Comparison of ENCODE assay signal across 10 cellular contexts in genomic region chr14:89723930-89724915, GRCh38.
DNase-seq lines count a peak whose midpoint lies in the region; ATAC-seq and TF ChIP-seq lines count a peak whose summit lies in the region.
"Had no signal": no experiment of that assay in that cellular context is flagged by ENCODE, and none has a peak within 500 bp of the region (broad histone marks: within the 10 kb centered on the region; RNA-seq: fewer than 3 reads in every experiment).

No MANE protein-coding gene starts in this region.

- no peak for TF ChIP-seq POLR2A in vagina (IDR thresholded peaks at IDR 0.05)

- no peaks in the 10 kb centered on the region for H3K27me3 Mint-ChIP-seq in activated naive CD4-positive, alpha-beta T cell treated with anti-CD3 and anti-CD28 coated beads, Interleukin-2, amount 10 ng/mL, durations not matched to agents 7 days and 5 days

- H3K9me3 Mint-ChIP-seq in activated naive CD4-positive, alpha-beta T cell treated with anti-CD3 and anti-CD28 coated beads, Interleukin-2, amount 10 ng/mL, durations not matched to agents 7 days and 5 days, result peaks cover 12% of the 10 kb centered on the region
- H3K9me3 Mint-ChIP-seq in activated naive CD4-positive, alpha-beta T cell treated with anti-CD3 and anti-CD28 coated beads, Interleukin-2, amount 50 U/mL, for 72 hours, result peaks cover 6 to 19% of the 10 kb centered on the region in 2 donors

- peaks cover 81% of the 10 kb centered on the region for H3K4me1 Mint-ChIP-seq in activated naive CD4-positive, alpha-beta T cell treated with anti-CD3 and anti-CD28 coated beads, Interleukin-2, amount 10 ng/mL, durations not matched to agents 7 days and 5 days

- H3K27ac ChIP-seq in liver (ENCODE audit: low read depth in 1 of 2, low read length in 2 of 2) (peak overlapping the region in 1 of 2 donors; percentile 9), vagina (no peak overlapping the region)

- H3K27me3 ChIP-seq in liver (ENCODE audit: control insufficient read depth in 4 of 4, insufficient read depth in 4 of 4, low read length in 3 of 4) (no peaks in the 10 kb centered on the region), vagina (no peaks in the 10 kb centered on the region)

- H3K9ac ChIP-seq in liver (ENCODE audit: low read depth in 1 of 2, low read length in 2 of 2), result no peak overlapping the region

- CTCF ChIA-PET in activated naive CD4-positive, alpha-beta T cell treated with anti-CD3 and anti-CD28 coated beads, Interleukin-2, amount 10 ng/mL, durations not matched to agents 7 days and 5 days (lab: Charles Lee), result no interaction called here

- H3K36me3 ChIP-seq in liver (ENCODE audit: control insufficient read depth in 4 of 4, insufficient read depth in 3 of 4, low read depth in 1 of 4, low read length in 3 of 4) (no peaks in the 10 kb centered on the region), vagina (no peaks in the 10 kb centered on the region)

- H3K4me1 ChIP-seq in liver (ENCODE audit: control insufficient read depth in 4 of 4, insufficient read depth in 4 of 4, low read length in 3 of 4), result peaks cover 3 to 10% (median 5%) of the 10 kb centered on the region in 4 donors
- peaks cover 13% of the 10 kb centered on the region for H3K4me1 ChIP-seq in vagina

- DNase-seq in activated naive CD4-positive, alpha-beta T cell treated with anti-CD3 and anti-CD28 coated beads, Interleukin-2, amount 10 ng/mL, durations not matched to agents 7 days and 5 days, result peak; percentile 34
- DNase-seq in activated naive CD4-positive, alpha-beta T cell treated with Interleukin-2 at 50 U/mL for 16 hours, result no peak
- DNase-seq in activated naive CD4-positive, alpha-beta T cell treated with anti-CD3 and anti-CD28 coated beads, Interleukin-2, amount 50 U/mL, for 72 hours (ENCODE audit: low spot score in 2 of 2), result no peak
- DNase-seq in vagina (ENCODE audit: extremely low spot score in 2 of 2) (peak in 1 of 2 donors; percentile 44), midbrain (lab: John Stamatoyannopoulos, UW) (no peak), OCI-M2 (lab: John Stamatoyannopoulos, UW; ENCODE audit: unreplicated experiment) (no peak)
- DNase-seq: NCI-H1092 treated with DMSO at 0.1 percent for 48 hours; stimulated activated CD4-positive, alpha-beta T cell treated with anti-CD3 and anti-CD28 coated beads, Interleukin-12 subunit alpha, Interleukin-12 subunit beta, amount 100 ng/mL, for 4 hours had no signal

- no peak for TF ChIP-seq RAD21 in liver (IDR thresholded peaks at IDR 0.05)

- peak overlapping the region; percentile 70 for H3K4me3 Mint-ChIP-seq in activated naive CD4-positive, alpha-beta T cell treated with anti-CD3 and anti-CD28 coated beads, Interleukin-2, amount 10 ng/mL, durations not matched to agents 7 days and 5 days

- intact Hi-C loops in vagina (cut with DNase I), result no loop called here

- ATAC-seq in activated naive CD4-positive, alpha-beta T cell treated with anti-CD3 and anti-CD28 coated beads, Interleukin-2, amount 50 U/mL, for 72 hours, result peak; percentile 43 to 54
- ATAC-seq in GM21423 (IDR thresholded peaks at IDR 0.05; ENCODE audit: unreplicated experiment), result no peak

- no peaks in the 10 kb centered on the region for H3K9me3 ChIP-seq in liver (ENCODE audit: control insufficient read depth in 4 of 4, low read length in 3 of 4)
- no peaks in the 10 kb centered on the region for H3K9me3 ChIP-seq in vagina

- peak overlapping the region; percentile 94 for H3K27ac Mint-ChIP-seq in activated naive CD4-positive, alpha-beta T cell treated with anti-CD3 and anti-CD28 coated beads, Interleukin-2, amount 10 ng/mL, durations not matched to agents 7 days and 5 days
- H3K27ac Mint-ChIP-seq in activated naive CD4-positive, alpha-beta T cell treated with anti-CD3 and anti-CD28 coated beads, Interleukin-2, amount 50 U/mL, for 72 hours, result peak overlapping the region in 1 of 2 donors; percentile 93

- TF ChIP-seq CTCF in liver (IDR thresholded peaks at IDR 0.05; ENCODE audit: low read depth, low read length, missing input control) (no peak), vagina (IDR thresholded peaks at IDR 0.05) (no peak)

- whole genome bisulfite sequencing in liver, result 56% methylated on average over 15 of the region's 15 CpGs

- H3K4me3 ChIP-seq in liver (ENCODE audit: low read depth in 1 of 3, low read length in 3 of 3), result no peak overlapping the region
- peak overlapping the region; percentile 3 to 12 for H3K4me3 ChIP-seq in vagina

- H3K36me3 Mint-ChIP-seq in activated naive CD4-positive, alpha-beta T cell treated with anti-CD3 and anti-CD28 coated beads, Interleukin-2, amount 10 ng/mL, durations not matched to agents 7 days and 5 days, result peaks cover 16% of the 10 kb centered on the region
- H3K36me3 Mint-ChIP-seq in activated naive CD4-positive, alpha-beta T cell treated with anti-CD3 and anti-CD28 coated beads, Interleukin-2, amount 50 U/mL, for 72 hours, result peaks cover 21 to 23% of the 10 kb centered on the region in 2 donors

TF ChIP-seq in liver, 16 proteins besides CTCF, POLR2A, EP300 and RAD21:
- no peak for TF ChIP-seq ATF3 (IDR thresholded peaks at IDR 0.05)
- no peak for TF ChIP-seq JUND (IDR thresholded peaks at IDR 0.05)
- peak; percentile 23 for TF ChIP-seq SP1 (IDR thresholded peaks at IDR 0.05)
- TF ChIP-seq HNF4A (conservative IDR thresholded peaks at IDR 0.05), result peak; percentile 45 to 59
- TF ChIP-seq FOXA1 (IDR thresholded peaks at IDR 0.05), result peak; percentile 33
- TF ChIP-seq RXRA (IDR thresholded peaks at IDR 0.05), result peak; percentile 31 to 40
- no peak for TF ChIP-seq TAF1 (conservative IDR thresholded peaks at IDR 0.05)
- TF ChIP-seq FOXA2 (IDR thresholded peaks at IDR 0.05), result peak; percentile 47
- TF ChIP-seq ZBTB33 (IDR thresholded peaks at IDR 0.05), result no peak

Comparison
In these comparisons a context has a peak if more than half of its experiments do, and no peak if none do; other contexts are left out.
1. H3K4me3 ChIP-seq: peak in vagina (2 of 2); none in liver (0 of 3).